Comparison of ENCODE assay signal across 17 cellular contexts in the genomic region with DNA sequence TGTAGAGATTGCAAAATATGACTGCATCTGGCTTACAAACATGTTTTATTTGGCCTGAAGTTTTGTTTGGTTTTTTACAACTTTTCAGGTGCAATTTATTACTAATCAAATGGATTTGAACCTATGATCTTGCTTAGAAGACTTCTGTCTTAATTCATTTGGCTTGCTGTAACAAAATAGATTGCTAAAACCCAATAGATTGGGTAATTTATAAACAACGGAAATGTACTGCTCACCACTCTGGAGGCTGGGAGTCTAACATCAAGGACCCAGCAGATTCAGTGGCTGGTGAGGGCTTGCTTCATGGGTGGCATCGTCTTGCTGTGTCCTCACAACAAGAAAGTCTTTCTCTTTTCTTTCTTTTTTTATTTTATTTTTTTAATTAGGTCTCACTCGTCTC.
A peak's percentile ranks its signal among the peaks of the same experiment; 100 is the strongest.
DNase-seq lines count a peak whose midpoint lies in the region; ATAC-seq and TF ChIP-seq lines count a peak whose summit lies in the region.
"Had no signal": no experiment of that assay in that cellular context is flagged by ENCODE, and none has a peak within 500 bp of the region (broad histone marks: within the 10 kb centered on the region; RNA-seq: fewer than 3 reads in every experiment).

No MANE protein-coding gene starts in this region.

- intact Hi-C loops in MCF 10A (cut with micrococcal nuclease) (no loop called here), mammary epithelial cell (cut with micrococcal nuclease) (no loop called here)

- dilution Hi-C loops in mammary epithelial cell (cut with HindIII; ENCODE audit: low sequenced_read_pairs) = no loop called here

- in situ Hi-C loops in mammary epithelial cell (cut with MboI; ENCODE audit: low sequenced_read_pairs in 2 of 2) = no loop called here

- CTCF ChIA-PET in MCF 10A (lab: Yijun Ruan, JAX) = no interaction called here
- CTCF ChIA-PET in mammary epithelial cell (lab: Charles Lee; ENCODE audit: low non-redundant PET) = no interaction called here
- CTCF ChIA-PET in activated CD8-positive, alpha-beta T cell treated with anti-CD3 and anti-CD28 coated beads, Interleukin-2, amount 10 ng/mL, durations not matched to agents 7 days and 5 days (lab: Charles Lee) = no interaction called here

- no peak for ATAC-seq in activated CD8-positive, alpha-beta T cell treated with anti-CD3 and anti-CD28 coated beads, Interleukin-2, amount 10 ng/mL, durations not matched to agents 7 days and 5 days
- no peak for ATAC-seq in GM21381 (IDR thresholded peaks at IDR 0.05; ENCODE audit: unreplicated experiment)

- no peak overlapping the region for H2BK15ac ChIP-seq in neuronal stem cell (ENCODE audit: low read length)

- whole genome bisulfite sequencing in mammary epithelial cell (ENCODE audit: low coverage, missing lambda C conversion rate) = 82% methylated on average over 3 of the region's 3 CpGs
- WGBS in neuronal stem cell (ENCODE audit: extremely low coverage in 2 of 2, insufficient read length in 2 of 2, insufficient replicate concordance in 1 of 2), 2 donors = no CpG with 5 or more reads among the region's 3 CpGs

- H3K4me2 ChIP-seq in mammary epithelial cell (ENCODE audit: insufficient read depth, low read depth, low read length) (no peak overlapping the region), neural progenitor cell (no peak overlapping the region), neuronal stem cell (ENCODE audit: insufficient read depth, low read length, poor library complexity, severe bottlenecking) (no peak overlapping the region)
- H3K4me2 ChIP-seq: BLaER1 had no signal

- no peaks in the 10 kb centered on the region for H3K79me1 ChIP-seq in neuronal stem cell (ENCODE audit: low read depth, low read length)

- H3K4me1 Mint-ChIP-seq in MCF 10A (ENCODE audit: insufficient read depth, unreplicated experiment) = peaks cover 33% of the 10 kb centered on the region
- H3K4me1 Mint-ChIP-seq in neural progenitor cell = no peaks in the 10 kb centered on the region
- H3K4me1 Mint-ChIP-seq in activated CD8-positive, alpha-beta T cell treated with anti-CD3 and anti-CD28 coated beads, Interleukin-2, amount 10 ng/mL, durations not matched to agents 7 days and 5 days (ENCODE audit: low read depth) = no peaks in the 10 kb centered on the region
- H3K4me1 Mint-ChIP-seq: CD8-positive, alpha-beta memory T cell had no signal

- peak; percentile 87 for DNase-seq in MCF 10A (ENCODE audit: unreplicated experiment)
- no peak for DNase-seq in mammary epithelial cell
- peak; percentile 52 for DNase-seq in NB4 (ENCODE audit: low read depth)
- DNase-seq in fibroblast of villous mesenchyme (ENCODE audit: low read depth) = peak; percentile 32
- no peak for DNase-seq in neural progenitor cell (ENCODE audit: low spot score)
- DNase-seq in neuronal stem cell (ENCODE audit: low spot score) = no peak
- no peak for DNase-seq in activated CD8-positive, alpha-beta T cell treated with anti-CD3 and anti-CD28 coated beads, Interleukin-2, amount 10 ng/mL, durations not matched to agents 7 days and 5 days
- DNase-seq: 8988T; AML-193; Caco-2; CD8-positive, alpha-beta memory T cell; DND-41; GDM1; HFFc6 had no signal

- H3K27me3 ChIP-seq in mammary epithelial cell (ENCODE audit: insufficient read depth, low read length) (no peaks in the 10 kb centered on the region), neural progenitor cell (no peaks in the 10 kb centered on the region), neuronal stem cell (ENCODE audit: control insufficient read depth in 3 of 3, insufficient read depth in 3 of 3, low read depth in 1 of 3, low read length in 3 of 3) (no peaks in the 10 kb centered on the region)
- H3K27me3 ChIP-seq: BLaER1 had no signal

- no peaks in the 10 kb centered on the region for H4K20me1 ChIP-seq in mammary epithelial cell (ENCODE audit: insufficient read depth, low read length)
- H4K20me1 ChIP-seq in neural progenitor cell (ENCODE audit: low read depth) = no peaks in the 10 kb centered on the region
- H4K20me1 ChIP-seq: BLaER1 had no signal

- BruUV-seq in MCF 10A (replicated peaks; lab: Mats Ljungman, UMichigan) = no TSS peak
- no TSS peak for BruUV-seq in mammary epithelial cell (replicated peaks; lab: Mats Ljungman, UMichigan)

- H3K4me1 ChIP-seq in mammary epithelial cell (ENCODE audit: insufficient read depth, low read length) (no peaks in the 10 kb centered on the region), neural progenitor cell (no peaks in the 10 kb centered on the region), neuronal stem cell (ENCODE audit: control insufficient read depth in 2 of 2, insufficient read depth in 1 of 2, low read depth in 1 of 2, low read length in 2 of 2) (no peaks in the 10 kb centered on the region)
- H3K4me1 ChIP-seq: BLaER1, Caco-2, HAP-1 had no signal

- no peak overlapping the region for H3K23ac ChIP-seq in neuronal stem cell (ENCODE audit: low read depth, low read length, poor library complexity)

- H3K4ac ChIP-seq in neuronal stem cell (ENCODE audit: low read length) = no peak overlapping the region

- H2BK5ac ChIP-seq in neuronal stem cell (ENCODE audit: low read length) = no peak overlapping the region

- H3K79me2 ChIP-seq in mammary epithelial cell (ENCODE audit: insufficient read depth, low read length) = no peaks in the 10 kb centered on the region
- H3K79me2 ChIP-seq in neural progenitor cell (ENCODE audit: low read depth) = no peaks in the 10 kb centered on the region

- no peak overlapping the region for H2AK5ac ChIP-seq in neuronal stem cell (ENCODE audit: low read depth, low read length)

- H3F3A ChIP-seq in neural progenitor cell (ENCODE audit: low read depth) = no peaks in the 10 kb centered on the region

- H3K27me3 Mint-ChIP-seq in MCF 10A (ENCODE audit: insufficient read depth, unreplicated experiment) (no peaks in the 10 kb centered on the region), neural progenitor cell (ENCODE audit: insufficient read depth, low read depth) (no peaks in the 10 kb centered on the region)
- H3K27me3 Mint-ChIP-seq in activated CD8-positive, alpha-beta T cell treated with anti-CD3 and anti-CD28 coated beads, Interleukin-2, amount 10 ng/mL, durations not matched to agents 7 days and 5 days (ENCODE audit: low read depth) = peaks cover 31% of the 10 kb centered on the region

- H3K36me3 Mint-ChIP-seq in MCF 10A (ENCODE audit: insufficient read depth, unreplicated experiment) (no peaks in the 10 kb centered on the region), neural progenitor cell (no peaks in the 10 kb centered on the region)
- H3K36me3 Mint-ChIP-seq in activated CD8-positive, alpha-beta T cell treated with anti-CD3 and anti-CD28 coated beads, Interleukin-2, amount 10 ng/mL, durations not matched to agents 7 days and 5 days (ENCODE audit: low read depth) = no peaks in the 10 kb centered on the region
- H3K36me3 Mint-ChIP-seq: CD8-positive, alpha-beta memory T cell had no signal

- H3K27ac Mint-ChIP-seq in MCF 10A (ENCODE audit: low read depth, unreplicated experiment) = peak overlapping the region; percentile 63
- H3K27ac Mint-ChIP-seq in neural progenitor cell = no peak overlapping the region
- no peak overlapping the region for H3K27ac Mint-ChIP-seq in activated CD8-positive, alpha-beta T cell treated with anti-CD3 and anti-CD28 coated beads, Interleukin-2, amount 10 ng/mL, durations not matched to agents 7 days and 5 days
- H3K27ac Mint-ChIP-seq: CD8-positive, alpha-beta memory T cell; HFFc6 had no signal

- POLR2A ChIA-PET in MCF 10A (lab: Yijun Ruan, JAX) = interaction anchor here (0.6 kb wide), 1 partner anchor 331 kb away, joined by 3 read pairs; no protein-coding TSS in a partner anchor
- POLR2A ChIA-PET in activated CD8-positive, alpha-beta T cell treated with anti-CD3 and anti-CD28 coated beads, Interleukin-2, amount 10 ng/mL, durations not matched to agents 7 days and 5 days (lab: Charles Lee) = no interaction called here

- H3K27ac ChIP-seq in mammary epithelial cell (ENCODE audit: insufficient read depth, low read depth, low read length) (no peak overlapping the region), neural progenitor cell (no peak overlapping the region), neuronal stem cell (replicated peaks; ENCODE audit: low read length) (no peak overlapping the region)
- H3K27ac ChIP-seq: BLaER1 had no signal

- TF ChIP-seq CTCF in MCF 10A (IDR thresholded peaks at IDR 0.05; ENCODE audit: unreplicated experiment) = no peak
- TF ChIP-seq CTCF in mammary epithelial cell (conservative IDR thresholded peaks at IDR 0.05 in 1 of 2, IDR thresholded peaks at IDR 0.05 in 1 of 2; ENCODE audit: extremely low read depth in 1 of 2, insufficient read depth in 1 of 2, low read depth in 1 of 2, low read length in 2 of 2) = no peak
- no peak for TF ChIP-seq CTCF in NB4 (IDR thresholded peaks at IDR 0.05; ENCODE audit: low read depth, low read length)
- no peak for TF ChIP-seq CTCF in fibroblast of villous mesenchyme (IDR thresholded peaks at IDR 0.05; ENCODE audit: insufficient read depth, low read depth, low read length)
- no peak for TF ChIP-seq CTCF in neural progenitor cell (IDR thresholded peaks at IDR 0.05)

- H2AFZ ChIP-seq in mammary epithelial cell (ENCODE audit: low read depth, low read length) (no peak overlapping the region), neural progenitor cell (replicated peaks) (peak overlapping the region; percentile 0), neuronal stem cell (ENCODE audit: low read length) (no peak overlapping the region)

- H4K8ac ChIP-seq in neuronal stem cell (ENCODE audit: low read depth, low read length) = no peak overlapping the region

- no peak overlapping the region for H3K18ac ChIP-seq in neuronal stem cell (ENCODE audit: low read length)

- H2BK120ac ChIP-seq in neuronal stem cell (ENCODE audit: low read depth, low read length) = no peak overlapping the region

- H3K14ac ChIP-seq in neuronal stem cell (ENCODE audit: low read length) = no peak overlapping the region

- H3K9me3 Mint-ChIP-seq in MCF 10A (ENCODE audit: unreplicated experiment) = no peaks in the 10 kb centered on the region
- H3K9me3 Mint-ChIP-seq in neural progenitor cell = no peaks in the 10 kb centered on the region
- H3K9me3 Mint-ChIP-seq in activated CD8-positive, alpha-beta T cell treated with anti-CD3 and anti-CD28 coated beads, Interleukin-2, amount 10 ng/mL, durations not matched to agents 7 days and 5 days (ENCODE audit: insufficient read depth) = no peaks in the 10 kb centered on the region
- H3K9me3 Mint-ChIP-seq: CD8-positive, alpha-beta memory T cell; HFFc6 had no signal

- no peak overlapping the region for H4K91ac ChIP-seq in neuronal stem cell (ENCODE audit: low read depth, low read length, poor library complexity)

- H3K4me3 Mint-ChIP-seq in MCF 10A (ENCODE audit: unreplicated experiment) = no peak overlapping the region
- H3K4me3 Mint-ChIP-seq in neural progenitor cell = no peak overlapping the region
- H3K4me3 Mint-ChIP-seq in activated CD8-positive, alpha-beta T cell treated with anti-CD3 and anti-CD28 coated beads, Interleukin-2, amount 10 ng/mL, durations not matched to agents 7 days and 5 days = no peak overlapping the region
- H3K4me3 Mint-ChIP-seq: CD8-positive, alpha-beta memory T cell; HFFc6 had no signal

- H3K9me3 ChIP-seq in mammary epithelial cell (replicated peaks; ENCODE audit: insufficient read depth, low read length) (no peaks in the 10 kb centered on the region), neural progenitor cell (ENCODE audit: low read depth) (no peaks in the 10 kb centered on the region), neuronal stem cell (replicated peaks in 1 of 2; ENCODE audit: control insufficient read depth in 2 of 2, insufficient read depth in 1 of 2, low read depth in 1 of 2, low read length in 2 of 2) (no peaks in the 10 kb centered on the region)
- H3K9me3 ChIP-seq: BLaER1, Caco-2, HAP-1 had no signal

- no peak overlapping the region for H3K9ac ChIP-seq in mammary epithelial cell (ENCODE audit: insufficient read depth, low read length)
- H3K9ac ChIP-seq in neural progenitor cell = no peak overlapping the region
- H3K9ac ChIP-seq in neuronal stem cell (ENCODE audit: low read depth, low read length, poor library complexity) = no peak overlapping the region
- H3K9ac ChIP-seq: BLaER1 had no signal

- H2BK12ac ChIP-seq in neuronal stem cell (ENCODE audit: low read length) = no peak overlapping the region

- no peaks in the 10 kb centered on the region for H3K36me3 ChIP-seq in mammary epithelial cell (ENCODE audit: insufficient read depth, low read length)
- H3K36me3 ChIP-seq in neural progenitor cell = no peaks in the 10 kb centered on the region
- no peaks in the 10 kb centered on the region for H3K36me3 ChIP-seq in neuronal stem cell (replicated peaks in 1 of 2; ENCODE audit: control insufficient read depth in 2 of 2, insufficient read depth in 2 of 2, low read length in 2 of 2)
- H3K36me3 ChIP-seq: BLaER1, HAP-1 had no signal

- no peak for TF ChIP-seq POLR2A in NB4 (IDR thresholded peaks at IDR 0.05; ENCODE audit: extremely low read depth, insufficient read length)

- no peak overlapping the region for H3K4me3 ChIP-seq in mammary epithelial cell (replicated peaks in 1 of 3; ENCODE audit: insufficient read depth in 1 of 3, low read depth in 2 of 3, low read length in 3 of 3)
- H3K4me3 ChIP-seq in NB4 (ENCODE audit: low read depth, low read length) = no peak overlapping the region
- H3K4me3 ChIP-seq in fibroblast of villous mesenchyme (ENCODE audit: low read depth, low read length) = no peak overlapping the region
- H3K4me3 ChIP-seq in neural progenitor cell = no peak overlapping the region
- H3K4me3 ChIP-seq in neuronal stem cell (ENCODE audit: low read length in 2 of 2) = no peak overlapping the region
- H3K4me3 ChIP-seq: BLaER1, HAP-1 had no signal

Comparison
In these comparisons a context has a peak if more than half of its experiments do, and no peak if none do; other contexts are left out.
1. DNase-seq: peak in MCF 10A (single experiment), NB4 (single experiment) and fibroblast of villous mesenchyme (single experiment); none in mammary epithelial cell (single experiment), neural progenitor cell (single experiment), neuronal stem cell (single experiment) and activated CD8-positive, alpha-beta T cell treated with anti-CD3 and anti-CD28 coated beads, Interleukin-2, amount 10 ng/mL, durations not matched to agents 7 days and 5 days (single experiment).